ENCODE assay signal across 16 cellular contexts in genomic region chr1:230939806-230940489, GRCh38. TPM values are rescaled to one million over a fixed set of nuclear protein-coding genes. Genes with fewer than 3 reads are reported as not detected.
DNase-seq lines count a peak whose midpoint lies in the region; ATAC-seq and TF ChIP-seq lines count a peak whose summit lies in the region.
"Had no signal": no experiment of that assay in that cellular context is flagged by ENCODE, and none has a peak within 500 bp of the region (broad histone marks: within the 10 kb centered on the region; RNA-seq: fewer than 3 reads in every experiment).

No MANE protein-coding gene starts in this region.

- H3K4me1 Mint-ChIP-seq in T-helper 17 cell = peaks cover 23% of the 10 kb centered on the region
- H3K4me1 Mint-ChIP-seq in activated naive CD4-positive, alpha-beta T cell treated with anti-CD3 and anti-CD28 coated beads, Interleukin-2, amount 10 ng/mL, durations not matched to agents 7 days and 5 days = peaks cover 10% of the 10 kb centered on the region
- H3K4me1 Mint-ChIP-seq: CD14-positive monocyte had no signal

- no peak overlapping the region for H3K4me3 ChIP-seq in tibial artery
- H3K4me3 ChIP-seq: PC-9 had no signal

- H3K27me3 ChIP-seq in tibial artery = no peaks in the 10 kb centered on the region

- H3K4me1 ChIP-seq in tibial artery = peaks cover 0 to 39% (median 18%) of the 10 kb centered on the region in 4 donors

- ATAC-seq in T-helper 17 cell (no peak), SK-N-SH treated with all-trans-retinoic acid at 6 μM for 48 hours (no peak), left colon (no peak)

- peak overlapping the region; percentile 54 for H3K27ac Mint-ChIP-seq in T-helper 17 cell
- H3K27ac Mint-ChIP-seq in activated naive CD4-positive, alpha-beta T cell treated with anti-CD3 and anti-CD28 coated beads, Interleukin-2, amount 10 ng/mL, durations not matched to agents 7 days and 5 days = no peak overlapping the region

- H3K9me3 ChIP-seq in T-helper 17 cell (ENCODE audit: control insufficient read depth, low read length, poor library complexity, severe bottlenecking) (no peaks in the 10 kb centered on the region), tibial artery (no peaks in the 10 kb centered on the region)

- no peaks in the 10 kb centered on the region for H3K27me3 Mint-ChIP-seq in T-helper 17 cell
- no peaks in the 10 kb centered on the region for H3K27me3 Mint-ChIP-seq in activated naive CD4-positive, alpha-beta T cell treated with anti-CD3 and anti-CD28 coated beads, Interleukin-2, amount 10 ng/mL, durations not matched to agents 7 days and 5 days

- CTCF ChIA-PET in activated naive CD4-positive, alpha-beta T cell treated with anti-CD3 and anti-CD28 coated beads, Interleukin-2, amount 10 ng/mL, durations not matched to agents 7 days and 5 days (lab: Charles Lee) = no interaction called here

- intact Hi-C loops in tibial artery (cut with DNase I; ENCODE audit: low total_unique reads) = no loop called here
- intact Hi-C loops in left colon (cut with DNase I, micrococcal nuclease) = no loop called here

- H3K27ac ChIP-seq in tibial artery = peak overlapping the region; percentile 78 to 82
- H3K27ac ChIP-seq: PC-9 had no signal

- no peak overlapping the region for H3K4me3 Mint-ChIP-seq in T-helper 17 cell
- H3K4me3 Mint-ChIP-seq in activated naive CD4-positive, alpha-beta T cell treated with anti-CD3 and anti-CD28 coated beads, Interleukin-2, amount 10 ng/mL, durations not matched to agents 7 days and 5 days = no peak overlapping the region
- H3K4me3 Mint-ChIP-seq: CD14-positive monocyte had no signal

- TF ChIP-seq CTCF in tibial artery (IDR thresholded peaks at IDR 0.05) = peak; percentile 5 to 20

- H3K36me3 ChIP-seq in tibial artery = peaks cover 0 to 7% (median 0%) of the 10 kb centered on the region in 3 donors

- DNase-seq in EH (ENCODE audit: low read depth) = peak; percentile 55
- no peak for DNase-seq in T-helper 17 cell
- peak; percentile 83 for DNase-seq in myocyte (ENCODE audit: low read depth)
- DNase-seq in tibial artery = no peak
- DNase-seq in left colon = no peak
- no peak for DNase-seq in activated naive CD4-positive, alpha-beta T cell treated with anti-CD3 and anti-CD28 coated beads, Interleukin-2, amount 10 ng/mL, durations not matched to agents 7 days and 5 days
- DNase-seq: AML-193, COR-L47, H7, NCI-H1436, NCI-H2081, NCI-H510A, NCI-H82, PC-9 had no signal

- H3K36me3 Mint-ChIP-seq in T-helper 17 cell (ENCODE audit: low read depth) = peaks cover 15% of the 10 kb centered on the region
- peaks cover 41% of the 10 kb centered on the region for H3K36me3 Mint-ChIP-seq in activated naive CD4-positive, alpha-beta T cell treated with anti-CD3 and anti-CD28 coated beads, Interleukin-2, amount 10 ng/mL, durations not matched to agents 7 days and 5 days

- H3K9me3 Mint-ChIP-seq in activated naive CD4-positive, alpha-beta T cell treated with anti-CD3 and anti-CD28 coated beads, Interleukin-2, amount 10 ng/mL, durations not matched to agents 7 days and 5 days = no peaks in the 10 kb centered on the region

TF ChIP-seq in SK-N-SH treated with all-trans-retinoic acid at 6 μM for 48 hours, 23 proteins besides CTCF, POLR2A, EP300 and RAD21:
- TF ChIP-seq PPARA (CRISPR knock-in tag; IDR thresholded peaks at IDR 0.05; ENCODE audit: borderline replicate concordance) = no peak
- TF ChIP-seq ZFP3 (CRISPR knock-in tag; IDR thresholded peaks at IDR 0.05) = no peak
- TF ChIP-seq TCF4 (CRISPR knock-in tag; IDR thresholded peaks at IDR 0.05; ENCODE audit: borderline replicate concordance) = no peak
- TF ChIP-seq ESRRG (CRISPR knock-in tag; IDR thresholded peaks at IDR 0.05) = no peak
- no peak for TF ChIP-seq ARNTL (CRISPR knock-in tag; IDR thresholded peaks at IDR 0.05; ENCODE audit: borderline replicate concordance, low read depth)
- TF ChIP-seq BACH2 (CRISPR knock-in tag; IDR thresholded peaks at IDR 0.05; ENCODE audit: borderline replicate concordance) = no peak
- no peak for TF ChIP-seq CSDC2 (CRISPR knock-in tag; IDR thresholded peaks at IDR 0.05)
- no peak for TF ChIP-seq CREB5 (CRISPR knock-in tag; IDR thresholded peaks at IDR 0.05; ENCODE audit: low read depth)
- no peak for TF ChIP-seq ZNF8 (CRISPR knock-in tag; IDR thresholded peaks at IDR 0.05)
- no peak for TF ChIP-seq SNAI2 (CRISPR knock-in tag; IDR thresholded peaks at IDR 0.05)
- TF ChIP-seq RARB (CRISPR knock-in tag; IDR thresholded peaks at IDR 0.05) = no peak
- no peak for TF ChIP-seq PATZ1 (CRISPR knock-in tag; IDR thresholded peaks at IDR 0.05; ENCODE audit: borderline replicate concordance)
- TF ChIP-seq ZC3H10 (CRISPR knock-in tag; IDR thresholded peaks at IDR 0.05) = no peak

RNA-seq across cellular contexts. Expression of gene TTC13, which starts 38.7 kb away (rescaled TPM):
- total RNA-seq in T-helper 17 cell (10 to 100 TPM; 27.4 to 34.7 TPM), myocyte (37.8 and 58.9 TPM in 2 replicates), left colon (10 to 100 TPM; 32.2 to 35.7 TPM)
- polyA plus RNA-seq in myocyte (2012) = 17.9 TPM

RNA-seq across cellular contexts. Expression of gene ARV1, which starts 38.9 kb away (rescaled TPM):
- 1 to 10 TPM; 5.7 to 6.7 TPM for total RNA-seq in T-helper 17 cell
- 19.7 and 28.2 TPM in 2 replicates for total RNA-seq in myocyte
- polyA plus RNA-seq in myocyte (2012) = 16.7 TPM
- 10 to 100 TPM; 23.4 to 29.7 TPM for total RNA-seq in left colon

Comparison
In these comparisons a context has a peak if more than half of its experiments do, and no peak if none do; other contexts are left out.
1. DNase-seq: peak in EH (single experiment) and myocyte (single experiment); none in T-helper 17 cell (0 of 3), tibial artery (0 of 2), left colon (0 of 2) and activated naive CD4-positive, alpha-beta T cell treated with anti-CD3 and anti-CD28 coated beads, Interleukin-2, amount 10 ng/mL, durations not matched to agents 7 days and 5 days (single experiment).